ENCODE assay signal across 9 cellular contexts in the genomic region with DNA sequence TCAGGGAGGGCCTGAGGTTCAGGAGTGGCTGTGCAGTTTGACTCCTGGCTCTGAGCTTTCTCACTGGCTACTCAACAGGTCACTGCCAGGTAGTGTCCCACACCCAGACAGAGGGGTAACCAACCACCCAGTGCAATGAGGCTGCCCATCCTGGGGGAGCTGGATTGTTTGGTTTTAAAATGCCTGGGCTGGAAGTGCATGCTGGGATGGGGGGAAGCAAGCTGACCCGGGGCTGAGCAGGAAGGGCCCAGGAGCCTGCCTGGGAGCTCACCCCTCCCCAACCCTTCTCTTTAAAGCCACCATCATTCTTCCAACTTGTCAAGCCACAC. TPM values are rescaled to one million over a fixed set of nuclear protein-coding genes. Genes with fewer than 3 reads are reported as not detected.
A peak's percentile ranks its signal among the peaks of the same experiment; 100 is the strongest.
DNase-seq lines count a peak whose midpoint lies in the region; ATAC-seq, FAIRE-seq and TF ChIP-seq lines count a peak whose summit lies in the region.
"Had no signal": no experiment of that assay in that cellular context is flagged by ENCODE, and none has a peak within 500 bp of the region (broad histone marks: within the 10 kb centered on the region; RNA-seq: fewer than 3 reads in every experiment).

No MANE protein-coding gene starts in this region.

- H3K27me3 ChIP-seq in BLaER1 (no peaks in the 10 kb centered on the region), GM12878 (replicated peaks in 1 of 2; ENCODE audit: control insufficient read depth in 2 of 2, insufficient read depth in 2 of 2, low read length in 1 of 2) (no peaks in the 10 kb centered on the region; a peak in 1 of 4 replicates)

- POLR2A ChIA-PET in GM12878 (lab: Charles Lee), result interaction anchor here (0.7 to 3.5 kb wide), 8 partner anchors 30 to 331 kb away, joined by 3 to 36 read pairs (median 7); partner anchors contain the start of gene NIN
- POLR2A ChIA-PET in GM10248 (lab: Yijun Ruan, JAX), result no interaction called here

- TF ChIP-seq CTCF in HFF-Myc (IDR thresholded peaks at IDR 0.05; ENCODE audit: low read depth, low read length, missing control alignments) (no peak), GM12878 (IDR thresholded peaks at IDR 0.05 in 2 of 3, conservative IDR thresholded peaks at IDR 0.05 in 1 of 3; ENCODE audit: control insufficient read depth in 2 of 3, extremely low read depth in 1 of 3, insufficient read depth in 1 of 3, low read depth in 3 of 3, low read length in 3 of 3) (no peak), nephron progenitor cell (IDR thresholded peaks at IDR 0.05) (no peak), GM10248 (IDR thresholded peaks at IDR 0.05; ENCODE audit: control extremely low read depth, extremely low read depth, low read depth, missing control alignments) (no peak)

- H3K27ac Mint-ChIP-seq in nephron progenitor cell, result peak overlapping the region; percentile 71

- H3K4me1 Mint-ChIP-seq in nephron progenitor cell, result peaks cover 46% of the 10 kb centered on the region

- SMC1A ChIA-PET in GM12878 (lab: Charles Lee; ENCODE audit: uncharacterized antibody, unreplicated experiment), result interaction anchor here (0.6 to 11.9 kb wide), 26 partner anchors 8 to 1007 kb away, joined by 3 to 233 read pairs (median 14); partner anchors contain the start of gene NIN

- TF ChIP-seq POLR2A in GM12878 (IDR thresholded peaks at IDR 0.05; ENCODE audit: low read depth, low read length), result no peak

- no peak for TF ChIP-seq EP300 in GM12878 (IDR thresholded peaks at IDR 0.05; ENCODE audit: borderline replicate concordance in 1 of 2, control insufficient read depth in 1 of 2, low read depth in 2 of 2, low read length in 2 of 2)

- RAD21 ChIA-PET in GM12878 (lab: Charles Lee; ENCODE audit: unreplicated experiment), result interaction anchor here (0.7 to 7.0 kb wide), 26 partner anchors 8 to 517 kb away, joined by 3 to 186 read pairs (median 10); partner anchors contain the start of gene NIN

- H3K36me3 Mint-ChIP-seq in nephron progenitor cell (ENCODE audit: low read depth), result no peaks in the 10 kb centered on the region

- H3K9me3 Mint-ChIP-seq in nephron progenitor cell, result no peaks in the 10 kb centered on the region

- H3K9me3 ChIP-seq in BLaER1 (no peaks in the 10 kb centered on the region), GM12878 (replicated peaks; ENCODE audit: control insufficient read depth, insufficient read depth, low read length) (no peaks in the 10 kb centered on the region)

- H3K9ac ChIP-seq in BLaER1 (peak overlapping the region; percentile 75), GM12878 (ENCODE audit: control insufficient read depth, insufficient read depth, low read length) (peak overlapping the region; percentile 51)

- no peak for DNase-seq in HFF-Myc (ENCODE audit: extremely low read depth, low read depth)
- no peak for DNase-seq in GM12878 (ENCODE audit: low read depth, low spot score)
- no peak for DNase-seq in nephron progenitor cell
- DNase-seq in NCI-H1694 treated with DMSO at 0.1 percent for 48 hours (lab: John Stamatoyannopoulos, UW), result no peak
- DNase-seq in GM10248 (ENCODE audit: extremely low spot score), result no peak
- DNase-seq in NCI-H82 treated with DMSO at 0.1 percent for 48 hours (lab: John Stamatoyannopoulos, UW; ENCODE audit: unreplicated experiment), result no peak
- DNase-seq in occipital lobe (lab: John Stamatoyannopoulos, UW), result no peak

- peaks cover 43% of the 10 kb centered on the region for H3K4me1 ChIP-seq in BLaER1
- peaks cover 9% of the 10 kb centered on the region for H3K4me1 ChIP-seq in GM12878 (ENCODE audit: control insufficient read depth, insufficient read depth, low read length)

- H3K36me3 ChIP-seq in BLaER1, result no peaks in the 10 kb centered on the region
- no peaks in the 10 kb centered on the region for H3K36me3 ChIP-seq in GM12878 (ENCODE audit: control insufficient read depth in 2 of 2, insufficient read depth in 2 of 2, low read length in 1 of 2)

- peak overlapping the region; percentile 99 for H3K4me2 ChIP-seq in BLaER1
- H3K4me2 ChIP-seq in GM12878 (ENCODE audit: control insufficient read depth, insufficient read depth), result peak overlapping the region; percentile 95

- peaks cover 4% of the 10 kb centered on the region for H3K27me3 Mint-ChIP-seq in nephron progenitor cell (ENCODE audit: low read depth, poor library complexity)

- H3K27ac ChIP-seq in BLaER1, result peak overlapping the region; percentile 58
- H3K27ac ChIP-seq in GM12878 (ENCODE audit: control insufficient read depth, insufficient read depth), result peak overlapping the region; percentile 60

- no peak; the same call in 2 of the 3 replicates for ATAC-seq in GM12878

- WGBS in GM12878 (ENCODE audit: insufficient coverage, insufficient replicate concordance, low lambda C conversion rate, missing lambda C conversion rate), result 33% methylated on average over 1 of the region's 1 CpG

- H2AFZ ChIP-seq in GM12878 (ENCODE audit: control insufficient read depth, low read depth, low read length), result peak overlapping the region; percentile 96

- CTCF ChIA-PET in GM12878 (lab: Yijun Ruan, JAX), result interaction anchor here (1.0 to 13.4 kb wide), 30 partner anchors 8 to 517 kb away, joined by 3 to 317 read pairs (median 12); partner anchors contain the start of genes ABHD12B and NIN
- CTCF ChIA-PET in GM10248 (lab: Yijun Ruan, JAX), result interaction anchor here (0.9 to 9.5 kb wide), 30 partner anchors 9 to 343 kb away, joined by 3 to 112 read pairs (median 8); partner anchors contain the start of genes ABHD12B and NIN

- H4K20me1 ChIP-seq in BLaER1 (no peaks in the 10 kb centered on the region), GM12878 (ENCODE audit: control insufficient read depth, insufficient read depth) (no peaks in the 10 kb centered on the region)

- intact Hi-C loops in GM12878 (cut with micrococcal nuclease; ENCODE audit: unreplicated experiment), result loop anchor here (1.0 kb wide), 1 partner anchor 24 kb away; no protein-coding TSS in a partner anchor

- H3K4me3 Mint-ChIP-seq in nephron progenitor cell, result peak overlapping the region; percentile 38

- peak overlapping the region; percentile 68 for H3K4me3 ChIP-seq in BLaER1
- H3K4me3 ChIP-seq in HFF-Myc (replicated peaks; ENCODE audit: low read depth, low read length), result peak overlapping the region; percentile 49
- H3K4me3 ChIP-seq in GM12878, result peak overlapping the region; percentile 77

- no peak for TF ChIP-seq RAD21 in GM12878 (IDR thresholded peaks at IDR 0.05; ENCODE audit: insufficient read depth, low read depth, low read length)

- BruUV-seq in GM12878 (replicated peaks; lab: Mats Ljungman, UMichigan), result no TSS peak

- H3K79me2 ChIP-seq in GM12878 (ENCODE audit: control insufficient read depth, insufficient read depth, low read length), result no peaks in the 10 kb centered on the region

- peak; percentile 56 for FAIRE-seq in GM12878 (lab: Jason Lieb, UNC)

- in situ Hi-C loops in GM12878 (cut with MboI), result loop anchor here (5.0 to 25.0 kb wide), 2 partner anchors 72 to 247 kb away; no protein-coding TSS in a partner anchor

TF ChIP-seq in GM12878, 131 proteins besides CTCF, POLR2A, EP300 and RAD21:
- TF ChIP-seq GABPA (IDR thresholded peaks at IDR 0.05; ENCODE audit: low read depth) (no peak), SIN3A (IDR thresholded peaks at IDR 0.05; ENCODE audit: low read depth, low read length) (0 out of 2 replicates have a peak, but pooled peaks have one; percentile 9), POLR2AphosphoS2 (IDR thresholded peaks at IDR 0.05; ENCODE audit: low read depth, low read length) (no peak)

RNA-seq across cellular contexts. Expression of gene ABHD12B, which starts 12.6 kb away (rescaled TPM):
- not detected in 2 replicates for total RNA-seq in GM12878 (2013; cell fraction: nucleolus; rRNA removed)
- total RNA-seq in GM12878 (2014; rRNA removed) (not detected in 2 replicates), GM12878 (2014; rRNA removed; fragmentation: Illumina TruSeq; extraction: Trizol) (not detected in 2 replicates), GM12878 (2021) (not detected in 2 replicates), occipital lobe (not detected)
- polyA plus RNA-seq in GM12878 (2011; ENCODE audit: low read depth), result not detected
- polyA plus RNA-seq in GM12878 (2011; rRNA removed) (not detected in 2 replicates), GM12878 (2014; fragmentation: Illumina TruSeq; extraction: Trizol) (not detected in 2 replicates), GM12878 (2014; fragmentation: Nextera tagmentation; extraction: Ambion mirVana) (not detected), GM12878 (2014; rRNA removed) (not detected in 2 replicates), GM12878 (2016; fragmentation: Nextera tagmentation; extraction: Ambion mirVana) (not detected)
- not detected in 2 replicates for polyA plus RNA-seq in GM12878 (2011; cell fraction: cytosol; rRNA removed)
- not detected in 2 replicates for polyA plus RNA-seq in GM12878 (2011; cell fraction: nucleus; rRNA removed)
- polyA plus RNA-seq in GM12878 (2012), result not detected in 2 replicates
- not detected in 2 replicates for polyA minus RNA-seq in GM12878 (2011; rRNA and poly(A)+ RNA removed)
- polyA minus RNA-seq in GM12878 (2011; cell fraction: cytosol; rRNA and poly(A)+ RNA removed), result not detected in 2 replicates
- polyA minus RNA-seq in GM12878 (2011; cell fraction: nucleus; rRNA and poly(A)+ RNA removed), result not detected in 2 replicates
- total RNA-seq: kidney epithelial cell had no signal

RNA-seq across cellular contexts. Expression of gene NIN, which starts 28.3 kb away (rescaled TPM):
- 248 and 265 TPM in 2 replicates for total RNA-seq in GM12878 (2013; cell fraction: nucleolus; rRNA removed)
- total RNA-seq in GM12878 (2014; rRNA removed) (92.2 and 103 TPM in 2 replicates), GM12878 (2014; rRNA removed; fragmentation: Illumina TruSeq; extraction: Trizol) (133 and 138 TPM in 2 replicates), GM12878 (2021) (134 and 135 TPM in 2 replicates), occipital lobe (67.5 TPM)
- polyA plus RNA-seq in GM12878 (2011; ENCODE audit: low read depth), result 39.4 TPM
- polyA plus RNA-seq in GM12878 (2011; rRNA removed) (44.0 and 51.2 TPM in 2 replicates), GM12878 (2014; fragmentation: Illumina TruSeq; extraction: Trizol) (101 and 122 TPM in 2 replicates), GM12878 (2014; fragmentation: Nextera tagmentation; extraction: Ambion mirVana) (10 to 100 TPM; 16.2 to 17.0 TPM), GM12878 (2014; rRNA removed) (57.5 and 67.6 TPM in 2 replicates), GM12878 (2016; fragmentation: Nextera tagmentation; extraction: Ambion mirVana) (10 to 100 TPM; 30.5 to 73.1 TPM)
- 23.7 and 24.4 TPM in 2 replicates for polyA plus RNA-seq in GM12878 (2011; cell fraction: cytosol; rRNA removed)
- polyA plus RNA-seq in GM12878 (2011; cell fraction: nucleus; rRNA removed), result 52.6 and 57.6 TPM in 2 replicates
- polyA plus RNA-seq in GM12878 (2012), result 51.7 and 57.1 TPM in 2 replicates
- polyA minus RNA-seq in GM12878 (2011; rRNA and poly(A)+ RNA removed), result 60.8 and 87.0 TPM in 2 replicates
- polyA minus RNA-seq in GM12878 (2011; cell fraction: cytosol; rRNA and poly(A)+ RNA removed), result 25.0 and 33.6 TPM in 2 replicates
- polyA minus RNA-seq in GM12878 (2011; cell fraction: nucleus; rRNA and poly(A)+ RNA removed), result 52.8 and 99.4 TPM in 2 replicates
